15 cellular contexts compared by ENCODE assay signal in genomic region chr15:48866141-48866563, GRCh38. TPM values are rescaled to one million over a fixed set of nuclear protein-coding genes. Genes with fewer than 3 reads are reported as not detected.
A peak's percentile ranks its signal among the peaks of the same experiment; 100 is the strongest.
DNase-seq lines count a peak whose midpoint lies in the region; ATAC-seq and TF ChIP-seq lines count a peak whose summit lies in the region.
"Had no signal": no experiment of that assay in that cellular context is flagged by ENCODE, and none has a peak within 500 bp of the region (broad histone marks: within the 10 kb centered on the region; RNA-seq: fewer than 3 reads in every experiment).

No MANE protein-coding gene starts in this region.

- no peak for ATAC-seq in GM21447 (IDR thresholded peaks at IDR 0.05; ENCODE audit: unreplicated experiment)
- no peak for ATAC-seq in HG02610 (IDR thresholded peaks at IDR 0.05; ENCODE audit: unreplicated experiment)
- ATAC-seq: psoas muscle had no signal

- H3K4me3 Mint-ChIP-seq in mesothelial cell of epicardium, result no peak overlapping the region
- H3K4me3 Mint-ChIP-seq: activated naive CD4-positive, alpha-beta T cell treated with anti-CD3 and anti-CD28 coated beads for 36 hours had no signal

- H3K4me1 Mint-ChIP-seq in mesothelial cell of epicardium, result peaks cover 22% of the 10 kb centered on the region

- H3K36me3 ChIP-seq in thyroid gland, result no peaks in the 10 kb centered on the region
- H3K36me3 ChIP-seq: BLaER1 had no signal

- TF ChIP-seq CTCF in cardiac fibroblast (IDR thresholded peaks at IDR 0.05; ENCODE audit: low read depth, low read length) (no peak), mesothelial cell of epicardium (IDR thresholded peaks at IDR 0.05; ENCODE audit: unreplicated experiment) (no peak), thyroid gland (IDR thresholded peaks at IDR 0.05) (no peak)

- no peak overlapping the region for H3K4me3 ChIP-seq in cardiac fibroblast (replicated peaks in 1 of 2; ENCODE audit: low read depth in 2 of 2, low read length in 2 of 2)
- no peak overlapping the region for H3K4me3 ChIP-seq in thyroid gland (replicated peaks in 1 of 3)
- H3K4me3 ChIP-seq: BLaER1, psoas muscle had no signal

- H3K27ac Mint-ChIP-seq in mesothelial cell of epicardium, result peak overlapping the region; percentile 13
- H3K27ac Mint-ChIP-seq: activated naive CD4-positive, alpha-beta T cell treated with anti-CD3 and anti-CD28 coated beads for 36 hours had no signal

- no peaks in the 10 kb centered on the region for H3K9me3 Mint-ChIP-seq in mesothelial cell of epicardium
- H3K9me3 Mint-ChIP-seq: activated naive CD4-positive, alpha-beta T cell treated with anti-CD3 and anti-CD28 coated beads for 36 hours had no signal

- H3K36me3 Mint-ChIP-seq in mesothelial cell of epicardium, result no peaks in the 10 kb centered on the region

- 69 to 71% methylated on average over 2 of the region's 2 CpGs for WGBS in thyroid gland, 2 donors

- no peaks in the 10 kb centered on the region for H3K9me3 ChIP-seq in thyroid gland
- H3K9me3 ChIP-seq: BLaER1, psoas muscle had no signal

- no peak overlapping the region for H3K27ac ChIP-seq in thyroid gland
- H3K27ac ChIP-seq: BLaER1, psoas muscle had no signal

- intact Hi-C loops in thyroid gland (cut with DNase I), result loop anchor here (10.0 kb wide), 2 partner anchors 559 to 1279 kb away; partner anchors contain the start of gene FGF7

- peak; percentile 24 for DNase-seq in AG08395 (ENCODE audit: low spot score)
- peak; percentile 44 for DNase-seq in LHCN-M2 (ENCODE audit: low read depth)
- DNase-seq in cardiac fibroblast (ENCODE audit: low read depth in 2 of 2), result peak; percentile 49 to 72
- DNase-seq in mesothelial cell of epicardium (ENCODE audit: low spot score in 2 of 2, unreplicated experiment in 2 of 2), result no peak
- DNase-seq in thyroid gland, result no peak
- DNase-seq in cerebellar nuclear complex (lab: John Stamatoyannopoulos, UW), result no peak
- DNase-seq: activated naive CD4-positive, alpha-beta T cell treated with anti-CD3 and anti-CD28 coated beads for 36 hours; DMS79; KBM-7; NCI-H187 treated with DMSO at 0.1 percent for 48 hours; psoas muscle; stimulated activated CD4-positive, alpha-beta T cell treated with anti-CD3 and anti-CD28 coated beads, Interleukin-2, amount 100 ng/mL, for 24 hours had no signal

- H3K27me3 ChIP-seq in thyroid gland, result no peaks in the 10 kb centered on the region
- H3K27me3 ChIP-seq: BLaER1 had no signal

- H3K27me3 Mint-ChIP-seq in mesothelial cell of epicardium (ENCODE audit: low read depth), result no peaks in the 10 kb centered on the region

- TF ChIP-seq POLR2A in thyroid gland (IDR thresholded peaks at IDR 0.05), result no peak

- no peaks in the 10 kb centered on the region for H3K4me1 ChIP-seq in thyroid gland
- H3K4me1 ChIP-seq: BLaER1, psoas muscle had no signal

RNA-seq across cellular contexts. Expression of gene EID1, which starts 11.8 kb away (rescaled TPM):
- total RNA-seq in LHCN-M2 (2014; rRNA removed) (229 and 243 TPM in 2 replicates), mesothelial cell of epicardium (135 to 146 TPM (median 139 TPM) in 3 replicates), thyroid gland (100 to 1,000 TPM; 213 to 305 (median 273) TPM)
- 124 TPM for polyA plus RNA-seq in LHCN-M2 (2012)

RNA-seq across cellular contexts. Expression of gene CEP152, which starts 55.3 kb away (rescaled TPM):
- total RNA-seq in LHCN-M2 (2014; rRNA removed) (10.0 and 12.4 TPM in 2 replicates), mesothelial cell of epicardium (7.1 to 8.0 TPM (median 7.6 TPM) in 3 replicates), thyroid gland (1 to 10 TPM; 5.5 to 7.7 (median 6.8) TPM)
- 1.3 TPM for polyA plus RNA-seq in LHCN-M2 (2012)

Comparison
In these comparisons a context has a peak if more than half of its experiments do, and no peak if none do; other contexts are left out.
1. DNase-seq: peak in AG08395 (single experiment), LHCN-M2 (single experiment) and cardiac fibroblast (2 of 2); none in mesothelial cell of epicardium (0 of 2), thyroid gland (0 of 2) and cerebellar nuclear complex (0 of 2).